9 cellular contexts compared by ENCODE assay signal in genomic region chr1:183048087-183049085, GRCh38. TPM values are rescaled to one million over a fixed set of nuclear protein-coding genes. Genes with fewer than 3 reads are reported as not detected.
DNase-seq lines count a peak whose midpoint lies in the region; ATAC-seq and TF ChIP-seq lines count a peak whose summit lies in the region.
"Had no signal": no experiment of that assay in that cellular context is flagged by ENCODE, and none has a peak within 500 bp of the region (broad histone marks: within the 10 kb centered on the region; RNA-seq: fewer than 3 reads in every experiment).

No MANE protein-coding gene starts in this region.

- no peak for DNase-seq in stimulated activated naive CD8-positive, alpha-beta T cell treated with anti-CD3 and anti-CD28 coated beads, Interleukin-15, Interleukin-2, amounts not matched to agents 100 U/mL and 50 U/mL, for 24 hours
- DNase-seq in stimulated activated naive CD8-positive, alpha-beta T cell treated with anti-CD3 and anti-CD28 coated beads, Interleukin-15, amount 100 ng/mL, for 72 hours: no peak
- no peak for DNase-seq in NCI-H510A (lab: John Stamatoyannopoulos, UW)
- DNase-seq in left ventricle myocardium inferior: no peak
- DNase-seq in GDM1 (lab: John Stamatoyannopoulos, UW): no peak
- no peak for DNase-seq in left colon
- DNase-seq: activated T-cell treated with anti-CD3 and anti-CD28 coated beads, Interleukin-2, amount 50 U/mL, for 1 hour had no signal

- ATAC-seq in stimulated activated naive CD8-positive, alpha-beta T cell treated with anti-CD3 and anti-CD28 coated beads, Interleukin-15, Interleukin-2, amounts not matched to agents 100 U/mL and 50 U/mL, for 24 hours: peak; percentile 43
- no peak for ATAC-seq in stimulated activated naive CD8-positive, alpha-beta T cell treated with anti-CD3 and anti-CD28 coated beads, Interleukin-15, amount 100 ng/mL, for 72 hours
- ATAC-seq in HG02763 (IDR thresholded peaks at IDR 0.05; ENCODE audit: unreplicated experiment) (peak; percentile 99), HG03575 (IDR thresholded peaks at IDR 0.05; ENCODE audit: extremely low read depth, insufficient number of reproducible peaks, low FRiP score, unreplicated experiment) (peak; percentile 95), left colon (no peak)

- no peaks in the 10 kb centered on the region for H3K9me3 Mint-ChIP-seq in stimulated activated naive CD8-positive, alpha-beta T cell treated with anti-CD3 and anti-CD28 coated beads, Interleukin-15, amount 100 ng/mL, for 72 hours

- no peaks in the 10 kb centered on the region for H3K27me3 ChIP-seq in left ventricle myocardium inferior (ENCODE audit: low read depth)

- no peaks in the 10 kb centered on the region for H3K36me3 ChIP-seq in left ventricle myocardium inferior

- peaks cover 6% of the 10 kb centered on the region for H3K4me1 Mint-ChIP-seq in stimulated activated naive CD8-positive, alpha-beta T cell treated with anti-CD3 and anti-CD28 coated beads, Interleukin-15, amount 100 ng/mL, for 72 hours

- no peak overlapping the region for H3K27ac ChIP-seq in left ventricle myocardium inferior (replicated peaks)

- no peak overlapping the region for H3K4me3 ChIP-seq in left ventricle myocardium inferior

- H3K27me3 Mint-ChIP-seq in stimulated activated naive CD8-positive, alpha-beta T cell treated with anti-CD3 and anti-CD28 coated beads, Interleukin-15, amount 100 ng/mL, for 72 hours: peaks cover 80% of the 10 kb centered on the region

- no peak overlapping the region for H3K27ac Mint-ChIP-seq in stimulated activated naive CD8-positive, alpha-beta T cell treated with anti-CD3 and anti-CD28 coated beads, Interleukin-15, amount 100 ng/mL, for 72 hours

- intact Hi-C loops in left ventricle myocardium inferior (cut with micrococcal nuclease) (no loop called here), left colon (cut with DNase I, micrococcal nuclease) (no loop called here)

- H3K4me1 ChIP-seq in left ventricle myocardium inferior: peaks cover 96% of the 10 kb centered on the region

- no peaks in the 10 kb centered on the region for H3K9me3 ChIP-seq in left ventricle myocardium inferior (replicated peaks)

- no peak for TF ChIP-seq CTCF in left ventricle myocardium inferior (IDR thresholded peaks at IDR 0.05; ENCODE audit: borderline replicate concordance)

- no peak overlapping the region for H3K4me3 Mint-ChIP-seq in stimulated activated naive CD8-positive, alpha-beta T cell treated with anti-CD3 and anti-CD28 coated beads, Interleukin-15, amount 100 ng/mL, for 72 hours

RNA-seq across cellular contexts. Expression of gene LAMC1, which starts 25.2 kb away (rescaled TPM):
- total RNA-seq in left ventricle myocardium inferior (84.1 TPM), left colon (10 to 100 TPM; 32.3 to 54.8 TPM)

Comparison
In these comparisons a context has a peak if more than half of its experiments do, and no peak if none do; other contexts are left out.
1. ATAC-seq: peak in stimulated activated naive CD8-positive, alpha-beta T cell treated with anti-CD3 and anti-CD28 coated beads, Interleukin-15, Interleukin-2, amounts not matched to agents 100 U/mL and 50 U/mL, for 24 hours (single experiment), HG02763 (single experiment) and HG03575 (single experiment); none in stimulated activated naive CD8-positive, alpha-beta T cell treated with anti-CD3 and anti-CD28 coated beads, Interleukin-15, amount 100 ng/mL, for 72 hours (single experiment) and left colon (single experiment).